ENCODE assay signal across 29 cellular contexts in genomic region chr22:48376936-48377335, GRCh38.
"Had no signal": no experiment of that assay in that cellular context is flagged by ENCODE, and none has a peak within 500 bp of the region (broad histone marks: within the 10 kb centered on the region; RNA-seq: fewer than 3 reads in every experiment).

No MANE protein-coding gene starts in this region.

- H3K36me3 Mint-ChIP-seq: activated naive CD4-positive, alpha-beta T cell treated with anti-CD3 and anti-CD28 coated beads, Interleukin-2, amount 50 U/mL, for 72 hours; T-cell had no signal

- H3K27ac ChIP-seq: ascending aorta, body of pancreas, KMS-11, Peyer's patch, RWPE1 had no signal

- H3K27ac Mint-ChIP-seq: activated B cell treated with CpG ODN at 0.5 μM for 24 hours; activated CD4-positive, alpha-beta T cell treated with anti-CD3 and anti-CD28 coated beads, Interleukin-2, amount 10 ng/mL, durations not matched to agents 24 days and 14 days; activated naive CD4-positive, alpha-beta T cell treated with anti-CD3 and anti-CD28 coated beads, Interleukin-2, amount 50 U/mL, for 72 hours; activated naive CD8-positive, alpha-beta T cell treated with anti-CD3 and anti-CD28 coated beads, Interleukin-2, amount 50 U/mL, for 24 hours; T-cell had no signal

- H3K4me3 ChIP-seq: ascending aorta, body of pancreas, Peyer's patch had no signal

- DNase-seq: activated B cell treated with CpG ODN at 0.5 μM for 24 hours; activated CD4-positive, alpha-beta T cell treated with anti-CD3 and anti-CD28 coated beads for 1 hour; activated CD4-positive, alpha-beta T cell treated with anti-CD3 and anti-CD28 coated beads, Interleukin-2, amount 10 ng/mL, durations not matched to agents 24 days and 14 days; activated CD4-positive, alpha-beta T cell treated with anti-CD3 and anti-CD28 coated beads, Interleukin-2, amount 50 U/mL, for 48 hours; activated naive CD4-positive, alpha-beta T cell treated with Interleukin-2 at 50 U/mL for 16 hours; activated naive CD8-positive, alpha-beta T cell treated with anti-CD3 and anti-CD28 coated beads, Interleukin-2, amount 50 U/mL, for 24 hours; activated T-cell treated with anti-CD3 and anti-CD28 coated beads, Interleukin-2, amount 50 U/mL, for 1 hour; amniotic stem cell; body of pancreas; MV-4-11; NCI-H1092 treated with DMSO at 0.1 percent for 48 hours; NCI-H1417 treated with DMSO at 0.1 percent for 48 hours; NCI-H1694; NCI-H2029; NCI-H2107; NCI-H2171 treated with DMSO at 0.1 percent for 48 hours; NCI-H345; NCI-H510A; NCI-H69; NK-92 treated with Interleukin-12 subunit alpha and Interleukin-12 subunit beta, amount 100 ng/mL, for 24 hours; SHP77; T-helper 2 cell; T1000 had no signal

- H3K4me3 Mint-ChIP-seq: activated B cell treated with CpG ODN at 0.5 μM for 24 hours; activated CD4-positive, alpha-beta T cell treated with anti-CD3 and anti-CD28 coated beads, Interleukin-2, amount 10 ng/mL, durations not matched to agents 24 days and 14 days; activated naive CD8-positive, alpha-beta T cell treated with anti-CD3 and anti-CD28 coated beads, Interleukin-2, amount 50 U/mL, for 24 hours; T-cell had no signal

- H3K4me1 Mint-ChIP-seq: activated B cell treated with CpG ODN at 0.5 μM for 24 hours; activated CD4-positive, alpha-beta T cell treated with anti-CD3 and anti-CD28 coated beads, Interleukin-2, amount 10 ng/mL, durations not matched to agents 24 days and 14 days; activated naive CD8-positive, alpha-beta T cell treated with anti-CD3 and anti-CD28 coated beads, Interleukin-2, amount 50 U/mL, for 24 hours; T-cell had no signal

- ATAC-seq: activated naive CD4-positive, alpha-beta T cell treated with anti-CD3 and anti-CD28 coated beads, Interleukin-2, amount 50 U/mL, for 72 hours; activated naive CD8-positive, alpha-beta T cell treated with anti-CD3 and anti-CD28 coated beads, Interleukin-2, amount 50 U/mL, for 24 hours; body of pancreas; T-cell had no signal

- H3K27me3 ChIP-seq: ascending aorta, body of pancreas, Peyer's patch had no signal

- H3K4me1 ChIP-seq: ascending aorta, body of pancreas, Peyer's patch had no signal

- H3K9me3 ChIP-seq: ascending aorta, body of pancreas had no signal

- H3K36me3 ChIP-seq: ascending aorta, Peyer's patch had no signal

- H3K9me3 Mint-ChIP-seq: activated B cell treated with CpG ODN at 0.5 μM for 24 hours; activated CD4-positive, alpha-beta T cell treated with anti-CD3 and anti-CD28 coated beads, Interleukin-2, amount 10 ng/mL, durations not matched to agents 24 days and 14 days; activated naive CD4-positive, alpha-beta T cell treated with anti-CD3 and anti-CD28 coated beads, Interleukin-2, amount 50 U/mL, for 72 hours; activated naive CD8-positive, alpha-beta T cell treated with anti-CD3 and anti-CD28 coated beads, Interleukin-2, amount 50 U/mL, for 24 hours had no signal
